Comparison of ENCODE assay signal across 23 cellular contexts in the genomic region with DNA sequence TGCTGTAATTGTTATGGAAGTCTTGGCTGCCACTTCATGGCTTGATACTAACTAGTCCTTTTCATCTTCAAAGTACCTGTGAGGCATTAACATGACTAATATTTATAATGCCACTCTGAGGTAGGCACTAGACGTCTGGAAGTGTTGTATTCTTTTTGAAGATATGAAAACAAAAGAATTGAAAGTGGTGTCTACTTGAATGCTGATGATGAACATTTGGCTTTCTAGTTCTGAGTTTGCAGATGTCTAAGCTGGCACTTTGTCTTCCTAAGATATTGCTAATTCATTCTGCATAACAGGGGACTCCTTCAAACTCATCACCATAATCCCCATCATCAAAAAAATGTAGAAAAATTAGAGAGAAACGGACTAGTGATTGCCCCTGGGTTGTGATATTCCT. TPM values are rescaled to one million over a fixed set of nuclear protein-coding genes. Genes with fewer than 3 reads are reported as not detected.
DNase-seq lines count a peak whose midpoint lies in the region; ATAC-seq, FAIRE-seq and TF ChIP-seq lines count a peak whose summit lies in the region.
"Had no signal": no experiment of that assay in that cellular context is flagged by ENCODE, and none has a peak within 500 bp of the region (broad histone marks: within the 10 kb centered on the region; RNA-seq: fewer than 3 reads in every experiment).

No MANE protein-coding gene starts in this region.

- H3K4me1 ChIP-seq in KMS-11 (ENCODE audit: low read depth, poor library complexity, severe bottlenecking) (peaks cover 17% of the 10 kb centered on the region), esophagus muscularis mucosa (peaks cover 13 to 45% (median 40%) of the 10 kb centered on the region in 4 donors), stomach smooth muscle (ENCODE audit: control insufficient read depth, insufficient read depth, low read length) (peaks cover 28% of the 10 kb centered on the region), PC-3 (ENCODE audit: insufficient read depth, low read length) (no peaks in the 10 kb centered on the region)

- POLR2A ChIA-PET in PC-3 (lab: Charles Lee; ENCODE audit: unreplicated experiment): no interaction called here

- H3K27ac ChIP-seq in KMS-11 (peak overlapping the region; percentile 26; the same call in 1 of the 2 replicates), esophagus muscularis mucosa (replicated peaks in 1 of 4) (peak overlapping the region in 3 of 4 donors; percentile 13 to 21 (median 13)), stomach smooth muscle (ENCODE audit: low read length) (peak overlapping the region; percentile 2), PC-3 (ENCODE audit: low read length) (no peak overlapping the region)

- H3K4me2 ChIP-seq in KMS-11 (peak overlapping the region; percentile 10; the same call in 1 of the 2 replicates), PC-3 (ENCODE audit: low read length) (no peak overlapping the region)
- H3K4me2 ChIP-seq: GM23338 had no signal

- 51% methylated on average over 2 of the region's 2 CpGs for WGBS in esophagus muscularis mucosa

- no peaks in the 10 kb centered on the region for H3F3A ChIP-seq in PC-3 (ENCODE audit: low read length, unreplicated experiment)

- CTCF ChIA-PET in PC-3 (lab: Charles Lee): no interaction called here

- TF ChIP-seq POLR2A in GM12891 (IDR thresholded peaks at IDR 0.05; ENCODE audit: low read depth, low read length): no peak
- TF ChIP-seq POLR2A in esophagus muscularis mucosa (IDR thresholded peaks at IDR 0.05; ENCODE audit: low read depth): no peak

- H3K9ac ChIP-seq in KMS-11 (no peak overlapping the region), stomach smooth muscle (ENCODE audit: low read length in 2 of 2) (no peak overlapping the region), PC-3 (ENCODE audit: low read length) (no peak overlapping the region)

- H2AFZ ChIP-seq in KMS-11 (ENCODE audit: low read depth) (peak overlapping the region; percentile 2; the same call in 1 of the 2 replicates), PC-3 (ENCODE audit: low read length) (no peak overlapping the region)
- H2AFZ ChIP-seq: GM23338 had no signal

- no peaks in the 10 kb centered on the region for H3K27me3 ChIP-seq in KMS-11 (ENCODE audit: insufficient read depth, low read depth)
- no peaks in the 10 kb centered on the region for H3K27me3 ChIP-seq in esophagus muscularis mucosa
- H3K27me3 ChIP-seq in stomach smooth muscle (ENCODE audit: control insufficient read depth in 1 of 2, insufficient read depth in 2 of 2, low read length in 2 of 2): no peaks in the 10 kb centered on the region
- H3K27me3 ChIP-seq in PC-3 (ENCODE audit: low read length): peaks cover 31% of the 10 kb centered on the region
- H3K27me3 ChIP-seq: BE2C had no signal

- H3K4me3 ChIP-seq in KMS-11 (IDR thresholded peaks at IDR 0.05; ENCODE audit: insufficient read depth, low read depth, low read length) (no peak overlapping the region), esophagus muscularis mucosa (no peak overlapping the region), stomach smooth muscle (ENCODE audit: low read length in 2 of 2) (no peak overlapping the region), PC-3 (ENCODE audit: low read length) (no peak overlapping the region)
- H3K4me3 ChIP-seq: GM23338 had no signal

- FAIRE-seq in GM12891 (lab: Jason Lieb, UNC): peak; percentile 20
- FAIRE-seq: A204.1, D721Med, G401.6, GM12892, GM18507, H54, HTR-8/SVneo had no signal

- H3K9me3 ChIP-seq in esophagus muscularis mucosa (no peaks in the 10 kb centered on the region), stomach smooth muscle (ENCODE audit: control insufficient read depth in 2 of 2, low read length in 2 of 2) (no peaks in the 10 kb centered on the region), PC-3 (ENCODE audit: low read length) (no peaks in the 10 kb centered on the region)
- H3K9me3 ChIP-seq: BE2C had no signal

- TF ChIP-seq CTCF in KMS-11 (conservative IDR thresholded peaks at IDR 0.05; ENCODE audit: low read depth, low read length): no peak
- no peak for TF ChIP-seq CTCF in esophagus muscularis mucosa (IDR thresholded peaks at IDR 0.05)
- TF ChIP-seq CTCF in PC-3 (conservative IDR thresholded peaks at IDR 0.05; ENCODE audit: low read depth, low read length): no peak

- no TSS peak for BruUV-seq in PC-3 (replicated peaks; lab: Mats Ljungman, UMichigan)

- intact Hi-C loops in esophagus muscularis mucosa (cut with DNase I) (no loop called here), PC-3 (cut with micrococcal nuclease) (no loop called here)

- H4K20me1 ChIP-seq in KMS-11 (ENCODE audit: insufficient read depth) (no peaks in the 10 kb centered on the region), PC-3 (ENCODE audit: low read length) (no peaks in the 10 kb centered on the region)

- no peak for TF ChIP-seq EP300 in esophagus muscularis mucosa (IDR thresholded peaks at IDR 0.05)

- H3K9me2 ChIP-seq in PC-3 (replicated peaks; ENCODE audit: low read length): no peaks in the 10 kb centered on the region

- no peak for ATAC-seq in HG03175 (IDR thresholded peaks at IDR 0.05; ENCODE audit: unreplicated experiment)
- no peak for ATAC-seq in PC-3
- ATAC-seq: GM23338 had no signal

- DNase-seq in GM12891 (ENCODE audit: insufficient read length, low spot score) (no peak), esophagus muscularis mucosa (ENCODE audit: extremely low spot score) (no peak), RKO (ENCODE audit: low spot score) (no peak), PC-3 (no peak)
- DNase-seq: ACHN; BE2C; C1 segment of cervical spinal cord; CD4-positive, CD25-positive, alpha-beta regulatory T cell; CD8-positive, alpha-beta memory T cell; COR-L47; HCEC 1CT; IMR-90 had no signal

- H3K36me3 ChIP-seq in KMS-11 (ENCODE audit: insufficient read depth) (no peaks in the 10 kb centered on the region), esophagus muscularis mucosa (no peaks in the 10 kb centered on the region), stomach smooth muscle (ENCODE audit: control insufficient read depth in 2 of 2, insufficient read depth in 2 of 2, low read length in 2 of 2) (no peaks in the 10 kb centered on the region), PC-3 (ENCODE audit: low read depth, low read length) (no peaks in the 10 kb centered on the region)

- H3K79me2 ChIP-seq in KMS-11 (ENCODE audit: insufficient read depth, low read depth): no peaks in the 10 kb centered on the region
- H3K79me2 ChIP-seq in PC-3 (ENCODE audit: low read length): no peaks in the 10 kb centered on the region

TF ChIP-seq in GM12891, 5 proteins besides CTCF, POLR2A, EP300 and RAD21:
- TF ChIP-seq TAF1 (IDR thresholded peaks at IDR 0.05; ENCODE audit: low read depth, low read length) (no peak), POU2F2 (IDR thresholded peaks at IDR 0.05; ENCODE audit: low read depth, low read length) (no peak), PAX5 (IDR thresholded peaks at IDR 0.05; ENCODE audit: insufficient read depth, low read length, severe bottlenecking) (no peak), POLR2AphosphoS5 (IDR thresholded peaks at IDR 0.05; ENCODE audit: low read depth, low read length) (no peak), SPI1 (IDR thresholded peaks at IDR 0.05; ENCODE audit: low read depth, low read length) (no peak)

RNA-seq across cellular contexts. Expression of gene HAND2, which starts 41.6 kb away (rescaled TPM):
- polyA plus RNA-seq in GM12891 (2012; ENCODE audit: low read depth, missing spikeins): not detected
- total RNA-seq in esophagus muscularis mucosa (100 to 1,000 TPM in 3 of 4 donors, 10 to 100 TPM in 1; 77.7 to 165 (median 138) TPM), PC-3 (2014; rRNA removed) (not detected in 2 replicates)
- total RNA-seq: CD4-positive, CD25-positive, alpha-beta regulatory T cell; CD8-positive, alpha-beta memory T cell; GM23338 had no signal
- polyA plus RNA-seq: CD4-positive, CD25-positive, alpha-beta regulatory T cell; CD8-positive, alpha-beta memory T cell had no signal

Comparison
In these comparisons a context has a peak if more than half of its experiments do, and no peak if none do; other contexts are left out.
1. RNA of gene HAND2, which starts 41.6 kb away (total RNA-seq): 77.7 to 165 TPM in esophagus muscularis mucosa; not detected in PC-3; every median in the first group is over 10 times any median in the second.